13 cellular contexts compared by ENCODE assay signal in the genomic region with DNA sequence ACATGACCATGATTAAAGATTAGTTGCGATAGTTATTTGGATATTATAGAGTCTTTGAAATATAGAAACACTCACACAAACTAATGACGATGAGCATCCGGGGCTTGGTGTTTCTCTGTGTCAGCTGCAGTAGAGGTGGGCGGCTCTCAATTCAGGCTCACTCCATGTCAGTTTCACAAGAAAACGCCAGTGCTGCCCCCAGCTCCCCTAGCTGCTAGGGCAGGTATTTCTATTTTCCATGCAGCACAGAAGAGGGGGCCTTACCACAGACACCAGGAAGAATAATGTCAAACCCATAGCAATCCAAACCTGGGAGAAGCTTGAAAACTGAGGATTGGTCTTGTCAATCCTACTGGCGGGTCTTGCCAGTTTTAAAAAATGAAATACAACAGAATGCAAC.
A peak's percentile ranks its signal among the peaks of the same experiment; 100 is the strongest.
DNase-seq lines count a peak whose midpoint lies in the region; ATAC-seq and TF ChIP-seq lines count a peak whose summit lies in the region.
"Had no signal": no experiment of that assay in that cellular context is flagged by ENCODE, and none has a peak within 500 bp of the region (broad histone marks: within the 10 kb centered on the region; RNA-seq: fewer than 3 reads in every experiment).

No MANE protein-coding gene starts in this region.

- peaks cover 9% of the 10 kb centered on the region for H3K9me3 Mint-ChIP-seq in WTC11
- H3K9me3 Mint-ChIP-seq in activated T-cell treated with anti-CD3 and anti-CD28 coated beads, Interleukin-2, amount 50 U/mL, for 4 hours = peaks cover 9% of the 10 kb centered on the region
- H3K9me3 Mint-ChIP-seq: activated naive CD8-positive, alpha-beta T cell treated with anti-CD3 and anti-CD28 coated beads, Interleukin-2, amount 10 ng/mL, durations not matched to agents 7 days and 5 days had no signal

- H3K36me3 Mint-ChIP-seq in WTC11 = no peaks in the 10 kb centered on the region
- no peaks in the 10 kb centered on the region for H3K36me3 Mint-ChIP-seq in activated T-cell treated with anti-CD3 and anti-CD28 coated beads, Interleukin-2, amount 50 U/mL, for 4 hours (ENCODE audit: insufficient read depth)
- H3K36me3 Mint-ChIP-seq: activated naive CD8-positive, alpha-beta T cell treated with anti-CD3 and anti-CD28 coated beads, Interleukin-2, amount 10 ng/mL, durations not matched to agents 7 days and 5 days had no signal

- no peaks in the 10 kb centered on the region for H3K27me3 Mint-ChIP-seq in WTC11 (ENCODE audit: low read depth)
- no peaks in the 10 kb centered on the region for H3K27me3 Mint-ChIP-seq in activated T-cell treated with anti-CD3 and anti-CD28 coated beads, Interleukin-2, amount 50 U/mL, for 4 hours (ENCODE audit: low read depth)
- H3K27me3 Mint-ChIP-seq: activated naive CD8-positive, alpha-beta T cell treated with anti-CD3 and anti-CD28 coated beads, Interleukin-2, amount 10 ng/mL, durations not matched to agents 7 days and 5 days had no signal

- POLR2A ChIA-PET in WTC11 (lab: Charles Lee) = no interaction called here

- TF ChIP-seq CTCF in AG10803 (conservative IDR thresholded peaks at IDR 0.05; ENCODE audit: low read length) = peak; percentile 23; the same call in 1 of the 2 replicates
- peak; percentile 16 for TF ChIP-seq CTCF in HFF-Myc (IDR thresholded peaks at IDR 0.05; ENCODE audit: low read depth, low read length, missing control alignments)
- peak; percentile 24; the same call in 1 of the 2 replicates for TF ChIP-seq CTCF in WTC11 (IDR thresholded peaks at IDR 0.05)

- H3K27ac Mint-ChIP-seq in WTC11 = no peak overlapping the region
- H3K27ac Mint-ChIP-seq: activated naive CD8-positive, alpha-beta T cell treated with anti-CD3 and anti-CD28 coated beads, Interleukin-2, amount 10 ng/mL, durations not matched to agents 7 days and 5 days; B cell had no signal

- peak; percentile 100 for ATAC-seq in WTC11
- ATAC-seq in HG02852 (IDR thresholded peaks at IDR 0.05; ENCODE audit: unreplicated experiment) = no peak
- ATAC-seq in GM18873 (IDR thresholded peaks at IDR 0.05; ENCODE audit: low FRiP score, unreplicated experiment) = no peak
- ATAC-seq in activated T-cell treated with anti-CD3 and anti-CD28 coated beads, Interleukin-2, amount 50 U/mL, for 4 hours = no peak

- no peak overlapping the region for H3K4me3 Mint-ChIP-seq in WTC11
- H3K4me3 Mint-ChIP-seq in activated T-cell treated with anti-CD3 and anti-CD28 coated beads, Interleukin-2, amount 50 U/mL, for 4 hours = no peak overlapping the region
- H3K4me3 Mint-ChIP-seq: activated naive CD8-positive, alpha-beta T cell treated with anti-CD3 and anti-CD28 coated beads, Interleukin-2, amount 10 ng/mL, durations not matched to agents 7 days and 5 days; B cell had no signal

- peaks cover 6% of the 10 kb centered on the region; the same call in 1 of the 2 replicates for H3K4me1 Mint-ChIP-seq in WTC11
- no peaks in the 10 kb centered on the region for H3K4me1 Mint-ChIP-seq in activated T-cell treated with anti-CD3 and anti-CD28 coated beads, Interleukin-2, amount 50 U/mL, for 4 hours (ENCODE audit: low read depth)
- H3K4me1 Mint-ChIP-seq: activated naive CD8-positive, alpha-beta T cell treated with anti-CD3 and anti-CD28 coated beads, Interleukin-2, amount 10 ng/mL, durations not matched to agents 7 days and 5 days; B cell had no signal

- DNase-seq in AG10803 (ENCODE audit: low read depth) = no peak
- no peak for DNase-seq in HFF-Myc (ENCODE audit: extremely low read depth, low read depth)
- DNase-seq in WTC11 (ENCODE audit: low spot score) = peak; percentile 56
- peak; percentile 83 for DNase-seq in iPS-NIHi7 (ENCODE audit: extremely low spot score)
- no peak for DNase-seq in activated CD4-positive, alpha-beta T cell treated with anti-CD3 and anti-CD28 coated beads, Interleukin-2, amount 50 U/mL, for 1 hour
- no peak for DNase-seq in activated T-cell treated with anti-CD3 and anti-CD28 coated beads, Interleukin-2, amount 50 U/mL, for 4 hours
- DNase-seq: activated naive CD8-positive, alpha-beta T cell treated with anti-CD3 and anti-CD28 coated beads, Interleukin-2, amount 10 ng/mL, durations not matched to agents 7 days and 5 days; NCI-H1105 treated with DMSO at 0.1 percent for 48 hours; SHP77 treated with DMSO at 0.1 percent for 48 hours; uterus had no signal

- CTCF ChIA-PET in WTC11 (lab: Charles Lee) = interaction anchor here (0.6 to 2.0 kb wide), 12 partner anchors 9 to 165 kb away, joined by 3 to 17 read pairs (median 3); no protein-coding TSS in a partner anchor

- H3K4me3 ChIP-seq in AG10803 (ENCODE audit: low read length) = no peak overlapping the region
- H3K4me3 ChIP-seq in HFF-Myc (replicated peaks; ENCODE audit: low read depth, low read length) = no peak overlapping the region
- H3K4me3 ChIP-seq: uterus had no signal

TF ChIP-seq in WTC11, 78 proteins besides CTCF, POLR2A, EP300 and RAD21 (continues in another document):
- TF ChIP-seq, protein P1, sequence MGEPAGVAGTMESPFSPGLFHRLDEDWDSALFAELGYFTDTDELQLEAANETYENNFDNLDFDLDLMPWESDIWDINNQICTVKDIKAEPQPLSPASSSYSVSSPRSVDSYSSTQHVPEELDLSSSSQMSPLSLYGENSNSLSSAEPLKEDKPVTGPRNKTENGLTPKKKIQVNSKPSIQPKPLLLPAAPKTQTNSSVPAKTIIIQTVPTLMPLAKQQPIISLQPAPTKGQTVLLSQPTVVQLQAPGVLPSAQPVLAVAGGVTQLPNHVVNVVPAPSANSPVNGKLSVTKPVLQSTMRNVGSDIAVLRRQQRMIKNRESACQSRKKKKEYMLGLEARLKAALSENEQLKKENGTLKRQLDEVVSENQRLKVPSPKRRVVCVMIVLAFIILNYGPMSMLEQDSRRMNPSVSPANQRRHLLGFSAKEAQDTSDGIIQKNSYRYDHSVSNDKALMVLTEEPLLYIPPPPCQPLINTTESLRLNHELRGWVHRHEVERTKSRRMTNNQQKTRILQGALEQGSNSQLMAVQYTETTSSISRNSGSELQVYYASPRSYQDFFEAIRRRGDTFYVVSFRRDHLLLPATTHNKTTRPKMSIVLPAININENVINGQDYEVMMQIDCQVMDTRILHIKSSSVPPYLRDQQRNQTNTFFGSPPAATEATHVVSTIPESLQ (CRISPR knock-in tag; IDR thresholded peaks at IDR 0.05) = no peak
- TF ChIP-seq, protein P2, sequence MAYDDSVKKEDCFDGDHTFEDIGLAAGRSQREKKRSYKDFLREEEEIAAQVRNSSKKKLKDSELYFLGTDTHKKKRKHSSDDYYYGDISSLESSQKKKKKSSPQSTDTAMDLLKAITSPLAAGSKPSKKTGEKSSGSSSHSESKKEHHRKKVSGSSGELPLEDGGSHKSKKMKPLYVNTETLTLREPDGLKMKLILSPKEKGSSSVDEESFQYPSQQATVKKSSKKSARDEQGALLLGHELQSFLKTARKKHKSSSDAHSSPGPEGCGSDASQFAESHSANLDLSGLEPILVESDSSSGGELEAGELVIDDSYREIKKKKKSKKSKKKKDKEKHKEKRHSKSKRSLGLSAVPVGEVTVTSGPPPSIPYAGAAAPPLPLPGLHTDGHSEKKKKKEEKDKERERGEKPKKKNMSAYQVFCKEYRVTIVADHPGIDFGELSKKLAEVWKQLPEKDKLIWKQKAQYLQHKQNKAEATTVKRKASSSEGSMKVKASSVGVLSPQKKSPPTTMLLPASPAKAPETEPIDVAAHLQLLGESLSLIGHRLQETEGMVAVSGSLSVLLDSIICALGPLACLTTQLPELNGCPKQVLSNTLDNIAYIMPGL (CRISPR knock-in tag; IDR thresholded peaks at IDR 0.05) = no peak
- TF ChIP-seq TEAD1 (CRISPR knock-in tag; IDR thresholded peaks at IDR 0.05) = no peak
- TF ChIP-seq, protein P3, sequence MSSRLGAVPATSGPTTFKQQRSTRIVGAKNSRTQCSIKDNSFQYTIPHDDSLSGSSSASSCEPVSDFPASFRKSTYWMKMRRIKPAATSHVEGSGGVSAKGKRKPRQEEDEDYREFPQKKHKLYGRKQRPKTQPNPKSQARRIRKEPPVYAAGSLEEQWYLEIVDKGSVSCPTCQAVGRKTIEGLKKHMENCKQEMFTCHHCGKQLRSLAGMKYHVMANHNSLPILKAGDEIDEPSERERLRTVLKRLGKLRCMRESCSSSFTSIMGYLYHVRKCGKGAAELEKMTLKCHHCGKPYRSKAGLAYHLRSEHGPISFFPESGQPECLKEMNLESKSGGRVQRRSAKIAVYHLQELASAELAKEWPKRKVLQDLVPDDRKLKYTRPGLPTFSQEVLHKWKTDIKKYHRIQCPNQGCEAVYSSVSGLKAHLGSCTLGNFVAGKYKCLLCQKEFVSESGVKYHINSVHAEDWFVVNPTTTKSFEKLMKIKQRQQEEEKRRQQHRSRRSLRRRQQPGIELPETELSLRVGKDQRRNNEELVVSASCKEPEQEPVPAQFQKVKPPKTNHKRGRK (CRISPR knock-in tag; IDR thresholded peaks at IDR 0.05; ENCODE audit: borderline replicate concordance) = no peak
- TF ChIP-seq, protein P4, sequence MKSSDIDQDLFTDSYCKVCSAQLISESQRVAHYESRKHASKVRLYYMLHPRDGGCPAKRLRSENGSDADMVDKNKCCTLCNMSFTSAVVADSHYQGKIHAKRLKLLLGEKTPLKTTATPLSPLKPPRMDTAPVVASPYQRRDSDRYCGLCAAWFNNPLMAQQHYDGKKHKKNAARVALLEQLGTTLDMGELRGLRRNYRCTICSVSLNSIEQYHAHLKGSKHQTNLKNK (CRISPR knock-in tag; IDR thresholded peaks at IDR 0.05) = no peak
- TF ChIP-seq ATF1 (CRISPR knock-in tag; IDR thresholded peaks at IDR 0.05) = no peak
- TF ChIP-seq TP53 (CRISPR knock-in tag; IDR thresholded peaks at IDR 0.05) = no peak
- TF ChIP-seq ZNF263 (CRISPR knock-in tag; IDR thresholded peaks at IDR 0.05; ENCODE audit: low read depth) = no peak
- no peak for TF ChIP-seq ELF4 (CRISPR knock-in tag; IDR thresholded peaks at IDR 0.05; ENCODE audit: low read depth)
- TF ChIP-seq ZNF232 (CRISPR knock-in tag; IDR thresholded peaks at IDR 0.05) = no peak
- TF ChIP-seq, protein P5, sequence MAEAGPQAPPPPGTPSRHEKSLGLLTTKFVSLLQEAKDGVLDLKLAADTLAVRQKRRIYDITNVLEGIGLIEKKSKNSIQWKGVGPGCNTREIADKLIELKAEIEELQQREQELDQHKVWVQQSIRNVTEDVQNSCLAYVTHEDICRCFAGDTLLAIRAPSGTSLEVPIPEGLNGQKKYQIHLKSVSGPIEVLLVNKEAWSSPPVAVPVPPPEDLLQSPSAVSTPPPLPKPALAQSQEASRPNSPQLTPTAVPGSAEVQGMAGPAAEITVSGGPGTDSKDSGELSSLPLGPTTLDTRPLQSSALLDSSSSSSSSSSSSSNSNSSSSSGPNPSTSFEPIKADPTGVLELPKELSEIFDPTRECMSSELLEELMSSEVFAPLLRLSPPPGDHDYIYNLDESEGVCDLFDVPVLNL (CRISPR knock-in tag; IDR thresholded peaks at IDR 0.05; ENCODE audit: borderline replicate concordance, low read depth) = no peak
- TF ChIP-seq, protein P6, sequence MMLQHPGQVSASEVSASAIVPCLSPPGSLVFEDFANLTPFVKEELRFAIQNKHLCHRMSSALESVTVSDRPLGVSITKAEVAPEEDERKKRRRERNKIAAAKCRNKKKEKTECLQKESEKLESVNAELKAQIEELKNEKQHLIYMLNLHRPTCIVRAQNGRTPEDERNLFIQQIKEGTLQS (CRISPR knock-in tag; conservative IDR thresholded peaks at IDR 0.05) = no peak
- no peak for TF ChIP-seq SMAD4 (CRISPR knock-in tag; IDR thresholded peaks at IDR 0.05)

Comparison
In these comparisons a context has a peak if more than half of its experiments do, and no peak if none do; other contexts are left out.
1. DNase-seq: peak in WTC11 (single experiment) and iPS-NIHi7 (single experiment); none in AG10803 (single experiment), HFF-Myc (single experiment), activated CD4-positive, alpha-beta T cell treated with anti-CD3 and anti-CD28 coated beads, Interleukin-2, amount 50 U/mL, for 1 hour (single experiment) and activated T-cell treated with anti-CD3 and anti-CD28 coated beads, Interleukin-2, amount 50 U/mL, for 4 hours (single experiment).
2. Peak in every context shown above with its lines, with median percentiles within 50 percentile points of each other: CTCF ChIP-seq.